In genomic region chr14:89697281-89698060, GRCh38 we compare ENCODE assay signal across 19 cellular contexts.
A peak's percentile ranks its signal among the peaks of the same experiment; 100 is the strongest.
DNase-seq lines count a peak whose midpoint lies in the region; ATAC-seq and TF ChIP-seq lines count a peak whose summit lies in the region.
"Had no signal": no experiment of that assay in that cellular context is flagged by ENCODE, and none has a peak within 500 bp of the region (broad histone marks: within the 10 kb centered on the region; RNA-seq: fewer than 3 reads in every experiment).

No MANE protein-coding gene starts in this region.

- peak overlapping the region; percentile 12 for H2BK12ac ChIP-seq in trophoblast cell (ENCODE audit: low read length)

- CTCF ChIA-PET in activated naive CD4-positive, alpha-beta T cell treated with anti-CD3 and anti-CD28 coated beads for 36 hours (lab: Charles Lee), result no interaction called here
- CTCF ChIA-PET in Calu3 (lab: Charles Lee), result no interaction called here

- no peak overlapping the region for H3K4me3 Mint-ChIP-seq in activated naive CD4-positive, alpha-beta T cell treated with anti-CD3 and anti-CD28 coated beads for 36 hours
- H3K4me3 Mint-ChIP-seq in T-helper 17 cell, result peak overlapping the region; percentile 2
- H3K4me3 Mint-ChIP-seq in activated T-helper 2 cell treated with anti-CD3 and anti-CD28 coated beads, Interferon-gamma antibody, Interleukin-2, Interleukin-4, amounts not matched to agents 10 μg/mL and 5 μg/mL and 100 μg/mL, durations not matched to agents 14 hours and 24 hours and 36 hours (ENCODE audit: low read depth), result no peak overlapping the region
- H3K4me3 Mint-ChIP-seq in Calu3 (ENCODE audit: low read depth, unreplicated experiment), result no peak overlapping the region
- H3K4me3 Mint-ChIP-seq: GM23338 had no signal

- no peak overlapping the region for H3K4ac ChIP-seq in trophoblast cell (ENCODE audit: low read depth, low read length)

- H2BK120ac ChIP-seq in trophoblast cell (ENCODE audit: insufficient read depth, low read length, poor library complexity), result no peak overlapping the region

- H3K4me3 ChIP-seq in trophoblast cell (ENCODE audit: low read depth, low read length), result no peak overlapping the region
- no peak overlapping the region for H3K4me3 ChIP-seq in body of pancreas
- H3K4me3 ChIP-seq: GM23338 had no signal

- H4K8ac ChIP-seq in trophoblast cell (ENCODE audit: low read depth, low read length), result no peak overlapping the region

- no peak overlapping the region for H4K91ac ChIP-seq in trophoblast cell (ENCODE audit: low read depth, low read length)

- H3K36me3 ChIP-seq in trophoblast cell (ENCODE audit: control insufficient read depth in 1 of 2, insufficient read depth in 2 of 2, low read length in 2 of 2), result peaks cover 0 to 3% of the 10 kb centered on the region in 2 experiments
- no peaks in the 10 kb centered on the region for H3K36me3 ChIP-seq in body of pancreas (replicated peaks in 1 of 2; ENCODE audit: insufficient read depth in 1 of 2, low read depth in 2 of 2)

- H2BK5ac ChIP-seq in trophoblast cell (ENCODE audit: low read depth, low read length, poor library complexity), result no peak overlapping the region

- no peak overlapping the region for H3K23ac ChIP-seq in trophoblast cell (ENCODE audit: low read length)

- H3K27me3 ChIP-seq in trophoblast cell (ENCODE audit: insufficient read depth, low read length), result no peaks in the 10 kb centered on the region
- no peaks in the 10 kb centered on the region for H3K27me3 ChIP-seq in body of pancreas

- DNase-seq in activated naive CD4-positive, alpha-beta T cell treated with anti-CD3 and anti-CD28 coated beads for 36 hours, result peak; percentile 39
- no peak for DNase-seq in activated naive CD4-positive, alpha-beta T cell (lab: John Stamatoyannopoulos, UW)
- DNase-seq in T-helper 17 cell (no peak), trophoblast cell (no peak), Calu3 (no peak), iPS-NIHi7 (ENCODE audit: extremely low spot score) (no peak), body of pancreas (no peak)
- DNase-seq in activated T-helper 2 cell treated with anti-CD3 and anti-CD28 coated beads, Interferon-gamma antibody, Interleukin-2, Interleukin-4, amounts not matched to agents 10 μg/mL and 5 μg/mL and 100 μg/mL, durations not matched to agents 14 hours and 24 hours and 36 hours (ENCODE audit: low spot score), result no peak
- DNase-seq: AML-193; GF-D8; KBM-7; NCI-H1436 treated with DMSO at 0.1 percent for 48 hours; NCI-H2107; NCI-H226; NCI-H526 treated with DMSO at 0.1 percent for 48 hours; NK-92 treated with Interleukin-12 subunit alpha and Interleukin-12 subunit beta, amount 100 ng/mL, for 24 hours had no signal

- no peaks in the 10 kb centered on the region for H3K9me3 ChIP-seq in T-helper 17 cell (ENCODE audit: control insufficient read depth, low read length, poor library complexity, severe bottlenecking)
- peaks cover 1% of the 10 kb centered on the region for H3K9me3 ChIP-seq in trophoblast cell (ENCODE audit: insufficient read depth, low read depth, low read length)
- no peaks in the 10 kb centered on the region for H3K9me3 ChIP-seq in body of pancreas

- peaks cover 1% of the 10 kb centered on the region for H3K79me2 ChIP-seq in trophoblast cell (ENCODE audit: control insufficient read depth, insufficient read depth, low read length, poor library complexity)

- H3K14ac ChIP-seq in trophoblast cell (ENCODE audit: low read length), result no peak overlapping the region

- ATAC-seq in T-helper 17 cell, result no peak
- no peak for ATAC-seq in body of pancreas
- ATAC-seq: GM23338 had no signal

- no peak overlapping the region for H3K9ac ChIP-seq in trophoblast cell (ENCODE audit: low read length)

- no TSS peak for BruUV-seq in Calu3 (replicated peaks; lab: Mats Ljungman, UMichigan)

- H2AFZ ChIP-seq in trophoblast cell (ENCODE audit: insufficient read depth, low read length, poor library complexity), result no peak overlapping the region
- H2AFZ ChIP-seq: GM23338 had no signal

- no peak overlapping the region for H3K4me2 ChIP-seq in trophoblast cell (ENCODE audit: low read length)
- H3K4me2 ChIP-seq: GM23338 had no signal

- intact Hi-C loops in activated naive CD4-positive, alpha-beta T cell treated with anti-CD3 and anti-CD28 coated beads for 36 hours (cut with micrococcal nuclease), result no loop called here
- intact Hi-C loops in activated T-helper 2 cell treated with anti-CD3 and anti-CD28 coated beads, Interferon-gamma antibody, Interleukin-2, Interleukin-4, amounts not matched to agents 10 μg/mL and 5 μg/mL and 100 μg/mL, durations not matched to agents 14 hours and 24 hours and 36 hours (cut with micrococcal nuclease), result no loop called here
- intact Hi-C loops in Calu3 (cut with micrococcal nuclease; ENCODE audit: unreplicated experiment) (no loop called here), body of pancreas (cut with DNase I) (no loop called here)

- no peak for TF ChIP-seq POLR2A in body of pancreas (IDR thresholded peaks at IDR 0.05)

- no peak overlapping the region for H3K27ac Mint-ChIP-seq in activated naive CD4-positive, alpha-beta T cell treated with anti-CD3 and anti-CD28 coated beads for 36 hours
- H3K27ac Mint-ChIP-seq in T-helper 17 cell (no peak overlapping the region), Calu3 (ENCODE audit: unreplicated experiment) (no peak overlapping the region)
- peak overlapping the region; percentile 49 for H3K27ac Mint-ChIP-seq in activated T-helper 2 cell treated with anti-CD3 and anti-CD28 coated beads, Interferon-gamma antibody, Interleukin-2, Interleukin-4, amounts not matched to agents 10 μg/mL and 5 μg/mL and 100 μg/mL, durations not matched to agents 14 hours and 24 hours and 36 hours
- H3K27ac Mint-ChIP-seq: GM23338 had no signal

- peaks cover 2% of the 10 kb centered on the region for H3K9me3 Mint-ChIP-seq in activated naive CD4-positive, alpha-beta T cell treated with anti-CD3 and anti-CD28 coated beads for 36 hours
- H3K9me3 Mint-ChIP-seq in activated T-helper 2 cell treated with anti-CD3 and anti-CD28 coated beads, Interferon-gamma antibody, Interleukin-2, Interleukin-4, amounts not matched to agents 10 μg/mL and 5 μg/mL and 100 μg/mL, durations not matched to agents 14 hours and 24 hours and 36 hours, result peaks cover 22% of the 10 kb centered on the region
- no peaks in the 10 kb centered on the region for H3K9me3 Mint-ChIP-seq in Calu3 (ENCODE audit: low read depth, unreplicated experiment)

- no peak overlapping the region for H3K27ac ChIP-seq in trophoblast cell (ENCODE audit: low read depth, low read length)
- H3K27ac ChIP-seq in body of pancreas, result no peak overlapping the region
- H3K27ac ChIP-seq: HL-60, RWPE1 had no signal

- H3K27me3 Mint-ChIP-seq in activated naive CD4-positive, alpha-beta T cell treated with anti-CD3 and anti-CD28 coated beads for 36 hours (ENCODE audit: low read depth), result no peaks in the 10 kb centered on the region
- H3K27me3 Mint-ChIP-seq in T-helper 17 cell, result no peaks in the 10 kb centered on the region
- H3K27me3 Mint-ChIP-seq in activated T-helper 2 cell treated with anti-CD3 and anti-CD28 coated beads, Interferon-gamma antibody, Interleukin-2, Interleukin-4, amounts not matched to agents 10 μg/mL and 5 μg/mL and 100 μg/mL, durations not matched to agents 14 hours and 24 hours and 36 hours (ENCODE audit: low read depth), result no peaks in the 10 kb centered on the region
- H3K27me3 Mint-ChIP-seq in Calu3 (ENCODE audit: unreplicated experiment), result no peaks in the 10 kb centered on the region

- H3K36me3 Mint-ChIP-seq in activated naive CD4-positive, alpha-beta T cell treated with anti-CD3 and anti-CD28 coated beads for 36 hours (ENCODE audit: low read depth), result no peaks in the 10 kb centered on the region
- no peaks in the 10 kb centered on the region for H3K36me3 Mint-ChIP-seq in T-helper 17 cell (ENCODE audit: low read depth)
- peaks cover 16% of the 10 kb centered on the region for H3K36me3 Mint-ChIP-seq in activated T-helper 2 cell treated with anti-CD3 and anti-CD28 coated beads, Interferon-gamma antibody, Interleukin-2, Interleukin-4, amounts not matched to agents 10 μg/mL and 5 μg/mL and 100 μg/mL, durations not matched to agents 14 hours and 24 hours and 36 hours (ENCODE audit: low read depth)
- H3K36me3 Mint-ChIP-seq in Calu3 (ENCODE audit: insufficient read depth, unreplicated experiment), result peaks cover 7% of the 10 kb centered on the region

- no peak overlapping the region for H3K18ac ChIP-seq in trophoblast cell (ENCODE audit: low read length)

- no peak overlapping the region for H2AK5ac ChIP-seq in trophoblast cell (ENCODE audit: low read length)

- peaks cover 16% of the 10 kb centered on the region for H3K79me1 ChIP-seq in trophoblast cell (ENCODE audit: low read length)

- no peak for TF ChIP-seq CTCF in Calu3 (IDR thresholded peaks at IDR 0.05; ENCODE audit: unreplicated experiment)
- TF ChIP-seq CTCF in body of pancreas (IDR thresholded peaks at IDR 0.05), result no peak

- no CpG with 5 or more reads among the region's 8 CpGs for WGBS in trophoblast cell (ENCODE audit: extremely low coverage, insufficient coverage, insufficient read length)
- 91 to 93% methylated on average over 8 of the region's 8 CpGs for WGBS in body of pancreas, 2 donors

- H4K12ac ChIP-seq in trophoblast cell (ENCODE audit: low read depth, low read length), result no peak overlapping the region

- peaks cover 14 to 18% of the 10 kb centered on the region in 2 experiments for H3K4me1 ChIP-seq in trophoblast cell (ENCODE audit: control insufficient read depth in 1 of 2, insufficient read depth in 2 of 2, low read length in 2 of 2)
- H3K4me1 ChIP-seq in body of pancreas, result peaks cover 14% of the 10 kb centered on the region

- H3K4me1 Mint-ChIP-seq in activated naive CD4-positive, alpha-beta T cell treated with anti-CD3 and anti-CD28 coated beads for 36 hours (ENCODE audit: low read depth), result peaks cover 16% of the 10 kb centered on the region
- peaks cover 7% of the 10 kb centered on the region for H3K4me1 Mint-ChIP-seq in T-helper 17 cell
- H3K4me1 Mint-ChIP-seq in activated T-helper 2 cell treated with anti-CD3 and anti-CD28 coated beads, Interferon-gamma antibody, Interleukin-2, Interleukin-4, amounts not matched to agents 10 μg/mL and 5 μg/mL and 100 μg/mL, durations not matched to agents 14 hours and 24 hours and 36 hours (ENCODE audit: low read depth), result peaks cover 29% of the 10 kb centered on the region
- no peaks in the 10 kb centered on the region for H3K4me1 Mint-ChIP-seq in Calu3 (ENCODE audit: low read depth, unreplicated experiment)
